ENCODE assay signal across 18 cellular contexts in genomic region chr3:13343601-13344000, GRCh38.
"Had no signal": no experiment of that assay in that cellular context is flagged by ENCODE, and none has a peak within 500 bp of the region (broad histone marks: within the 10 kb centered on the region; RNA-seq: fewer than 3 reads in every experiment).

No MANE protein-coding gene starts in this region.

- H3K36me3 ChIP-seq: cardiac muscle cell, thoracic aorta had no signal

- H3K27me3 ChIP-seq: cardiac muscle cell, dorsolateral prefrontal cortex, spleen, upper lobe of left lung had no signal

- H3K9me3 ChIP-seq: lower lobe of right lung, spleen, thoracic aorta, upper lobe of left lung had no signal

- ATAC-seq: lower lobe of right lung; stimulated activated naive B cell treated with anti-CD40 and anti-IgM and Interleukin-4, amounts not matched to agents 10 μg/mL and 1 μg/mL and 100 μg/mL, for 72 hours had no signal

- H3K9me3 Mint-ChIP-seq: activated naive CD4-positive, alpha-beta T cell treated with anti-CD3 and anti-CD28 coated beads, Interleukin-2, amount 50 U/mL, for 24 hours; stimulated activated naive B cell treated with anti-CD40 and anti-IgM and Interleukin-4, amounts not matched to agents 10 μg/mL and 1 μg/mL and 100 μg/mL, for 72 hours had no signal

- DNase-seq: activated CD4-positive, alpha-beta T cell treated with anti-CD3 and anti-CD28 coated beads for 48 hours; activated CD4-positive, CD25-positive, alpha-beta regulatory T cell; activated gamma-delta T cell; dorsolateral prefrontal cortex; erythroblast; foreskin melanocyte; glutamatergic neuron; hippocampal formation; lower lobe of right lung; spleen; stimulated activated CD4-positive, alpha-beta T cell treated with anti-CD3 and anti-CD28 coated beads, Interleukin-4, amount 100 ng/mL, for 4 hours; stimulated activated naive B cell treated with anti-CD40 and anti-IgM and Interleukin-4, amounts not matched to agents 10 μg/mL and 1 μg/mL and 100 μg/mL, for 72 hours; T-helper 9 cell; upper lobe of left lung had no signal

- H3K4me1 ChIP-seq: upper lobe of left lung had no signal

- H3K4me3 Mint-ChIP-seq: activated naive CD4-positive, alpha-beta T cell treated with anti-CD3 and anti-CD28 coated beads, Interleukin-2, amount 50 U/mL, for 24 hours; nephron; stimulated activated naive B cell treated with anti-CD40 and anti-IgM and Interleukin-4, amounts not matched to agents 10 μg/mL and 1 μg/mL and 100 μg/mL, for 72 hours had no signal

- H3K27me3 Mint-ChIP-seq: activated naive CD4-positive, alpha-beta T cell treated with anti-CD3 and anti-CD28 coated beads, Interleukin-2, amount 50 U/mL, for 24 hours; stimulated activated naive B cell treated with anti-CD40 and anti-IgM and Interleukin-4, amounts not matched to agents 10 μg/mL and 1 μg/mL and 100 μg/mL, for 72 hours had no signal

- H3K4me3 ChIP-seq: cardiac muscle cell, dorsolateral prefrontal cortex, lower lobe of right lung, spleen, thoracic aorta, upper lobe of left lung had no signal

- H3K27ac ChIP-seq: cardiac muscle cell, dorsolateral prefrontal cortex, lower lobe of right lung, spleen, thoracic aorta, upper lobe of left lung had no signal

- H3K27ac Mint-ChIP-seq: activated naive CD4-positive, alpha-beta T cell treated with anti-CD3 and anti-CD28 coated beads, Interleukin-2, amount 50 U/mL, for 24 hours; nephron; stimulated activated naive B cell treated with anti-CD40 and anti-IgM and Interleukin-4, amounts not matched to agents 10 μg/mL and 1 μg/mL and 100 μg/mL, for 72 hours had no signal

- H3K36me3 Mint-ChIP-seq: activated naive CD4-positive, alpha-beta T cell treated with anti-CD3 and anti-CD28 coated beads, Interleukin-2, amount 50 U/mL, for 24 hours had no signal
